ENCODE assay signal across 9 cellular contexts in the genomic region with DNA sequence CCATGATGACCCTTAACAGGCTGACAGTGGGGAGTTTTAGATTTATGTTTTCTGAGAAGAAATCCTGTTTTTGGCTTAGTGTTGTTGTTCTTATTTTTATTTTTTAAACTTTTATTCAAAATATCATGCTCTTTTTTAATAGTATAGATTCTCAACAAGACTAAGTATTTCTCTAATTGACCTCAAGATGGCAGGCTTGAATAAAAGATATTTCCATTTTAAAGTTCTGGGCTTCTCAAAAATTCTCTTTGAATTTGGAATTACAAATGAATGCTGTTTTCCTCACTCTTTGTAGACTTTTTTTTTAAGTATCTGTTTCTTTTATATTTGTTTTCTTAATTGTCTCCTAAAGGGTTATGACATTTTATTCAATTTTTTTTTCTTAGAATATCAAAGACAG. TPM values are rescaled to one million over a fixed set of nuclear protein-coding genes. Genes with fewer than 3 reads are reported as not detected.
DNase-seq lines count a peak whose midpoint lies in the region; ATAC-seq and TF ChIP-seq lines count a peak whose summit lies in the region.
"Had no signal": no experiment of that assay in that cellular context is flagged by ENCODE, and none has a peak within 500 bp of the region (broad histone marks: within the 10 kb centered on the region; RNA-seq: fewer than 3 reads in every experiment).

No MANE protein-coding gene starts in this region.

- in situ Hi-C loops in GM13976 (cut with MboI; ENCODE audit: low sequenced_read_pairs, unreplicated experiment): loop anchor here (25.0 kb wide), 1 partner anchor 283 kb away; no protein-coding TSS in a partner anchor

- H3K4me1 ChIP-seq in heart right ventricle (no peaks in the 10 kb centered on the region), right cardiac atrium (ENCODE audit: control insufficient read depth, insufficient read depth, low read length) (no peaks in the 10 kb centered on the region), OCI-LY3 (ENCODE audit: low read length) (peaks cover 4% of the 10 kb centered on the region; the same call in 1 of the 2 replicates)

- ATAC-seq in heart right ventricle (no peak), right cardiac atrium (no peak), HG02852 (IDR thresholded peaks at IDR 0.05; ENCODE audit: unreplicated experiment) (no peak), GM19467 (IDR thresholded peaks at IDR 0.05; ENCODE audit: unreplicated experiment) (no peak)

- no peak overlapping the region for H2AFZ ChIP-seq in OCI-LY3 (ENCODE audit: low read depth, low read length)

- DNase-seq in heart right ventricle (no peak), right cardiac atrium (no peak), fibroblast of the aortic adventitia (ENCODE audit: low read depth) (peak; percentile 44), activated gamma-delta T cell treated with Interleukin-2 at 50 U/mL for 16 hours (no peak), GM13976 (ENCODE audit: low spot score) (no peak)
- DNase-seq: activated T-cell treated with anti-CD3 and anti-CD28 coated beads, Interleukin-2, amount 50 U/mL, for 1 hour had no signal

- intact Hi-C loops in heart right ventricle (cut with DNase I): loop anchor here in 2 of 10 donors (2.0 to 10.0 kb wide), 2 partner anchors 274 to 1506 kb away; partner anchors contain the start of gene SAXO1 (in 1 of the 2)
- intact Hi-C loops in right cardiac atrium (cut with DNase I): no loop called here

- H3K36me3 ChIP-seq in heart right ventricle: no peaks in the 10 kb centered on the region
- H3K36me3 ChIP-seq in OCI-LY3 (replicated peaks; ENCODE audit: low read depth, low read length): no peaks in the 10 kb centered on the region

- no peaks in the 10 kb centered on the region for H3K9me3 ChIP-seq in heart right ventricle
- H3K9me3 ChIP-seq in right cardiac atrium (ENCODE audit: control insufficient read depth, low read length): no peaks in the 10 kb centered on the region
- no peaks in the 10 kb centered on the region for H3K9me3 ChIP-seq in OCI-LY3 (ENCODE audit: insufficient read depth, low read length)

- no peak overlapping the region for H3K4me3 ChIP-seq in heart right ventricle
- no peak overlapping the region for H3K4me3 ChIP-seq in right cardiac atrium (ENCODE audit: low read length)
- H3K4me3 ChIP-seq in OCI-LY3 (ENCODE audit: low read length): no peak overlapping the region
- H3K4me3 ChIP-seq in fibroblast of the aortic adventitia (ENCODE audit: low read depth, low read length): no peak overlapping the region

- H3K4me2 ChIP-seq in OCI-LY3 (ENCODE audit: low read length): no peak overlapping the region

- TF ChIP-seq CTCF in heart right ventricle (IDR thresholded peaks at IDR 0.05): peak in 7 of 9 donors; percentile 14 to 49 (median 32)
- TF ChIP-seq CTCF in OCI-LY3 (IDR thresholded peaks at IDR 0.05; ENCODE audit: low read depth, low read length): peak; percentile 45
- peak; percentile 27 for TF ChIP-seq CTCF in fibroblast of the aortic adventitia (IDR thresholded peaks at IDR 0.05; ENCODE audit: insufficient read depth, low read length)
- TF ChIP-seq CTCF in GM13976 (IDR thresholded peaks at IDR 0.05; ENCODE audit: borderline replicate concordance, control extremely low read depth, extremely low read depth, insufficient read depth, missing control alignments): no peak

- H3K27ac ChIP-seq in heart right ventricle (no peak overlapping the region), right cardiac atrium (ENCODE audit: low read length) (no peak overlapping the region), OCI-LY3 (ENCODE audit: low read length) (no peak overlapping the region)

- no peak overlapping the region for H3K9ac ChIP-seq in OCI-LY3 (ENCODE audit: low read length)

- H3K27me3 ChIP-seq in heart right ventricle (peaks cover 0 to 3% (median 0%) of the 10 kb centered on the region in 7 donors), right cardiac atrium (ENCODE audit: control insufficient read depth, insufficient read depth) (no peaks in the 10 kb centered on the region), OCI-LY3 (ENCODE audit: low read depth, low read length) (no peaks in the 10 kb centered on the region; the same call in 1 of the 2 replicates)

- H3K79me2 ChIP-seq in OCI-LY3 (ENCODE audit: low read length): no peaks in the 10 kb centered on the region

- no peaks in the 10 kb centered on the region for H4K20me1 ChIP-seq in OCI-LY3 (ENCODE audit: insufficient read depth, low read length)

RNA-seq across cellular contexts. Expression of gene SH3GL2, which starts 50.0 kb away (rescaled TPM):
- 10 to 100 TPM in 2 of 10 donors, 1 to 10 TPM in 7, not detected in 1; 1.1 to 14.6 (median 9.5) TPM for total RNA-seq in heart right ventricle
- 1 to 10 TPM in 1 of 2 donors, under 1 TPM in 1; 0.73 to 2.1 TPM for polyA plus RNA-seq in heart right ventricle
- total RNA-seq in right cardiac atrium: under 1 TPM in 1 of 4 donors, not detected in 3; 0.14 TPM
- 0.07 TPM for polyA plus RNA-seq in right cardiac atrium
- total RNA-seq in fibroblast of the aortic adventitia (ENCODE audit: low replicate concordance): 0.18 TPM in 1 of 2 replicates, not detected in the other
